1 cellular context compared by ENCODE assay signal in the genomic region with DNA sequence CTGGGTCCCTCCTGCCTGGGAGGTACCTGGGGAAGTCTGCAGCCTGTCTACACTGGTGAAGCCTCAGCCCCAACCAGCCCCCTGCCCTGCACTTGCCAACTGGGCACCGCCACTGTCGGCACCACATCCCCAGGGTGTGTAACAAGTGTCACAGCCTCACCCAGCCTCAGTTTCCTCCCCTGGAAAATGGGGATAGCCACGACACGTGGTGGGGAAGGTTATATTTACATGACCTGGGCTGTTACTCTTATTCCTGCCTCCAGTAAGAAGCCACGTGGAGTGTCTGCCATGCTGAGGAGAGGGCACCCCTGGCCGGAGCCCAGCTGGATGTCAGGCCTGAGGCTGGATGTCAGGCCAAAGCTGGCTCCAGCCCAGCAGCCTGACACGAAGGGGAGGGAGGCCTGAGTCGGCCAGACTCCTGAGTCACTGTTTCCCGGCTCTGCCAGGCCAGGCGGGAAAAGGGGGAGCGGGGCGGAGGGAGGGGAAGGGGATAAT.
TF ChIP-seq lines count a peak whose summit lies in the region.

No MANE protein-coding gene starts in this region.

TF ChIP-seq in K562, 482 proteins besides CTCF, POLR2A, EP300 and RAD21:
- TF ChIP-seq FOSL1 (tag; conservative IDR thresholded peaks at IDR 0.05) (peak; percentile 29; the same call in 1 of the 2 replicates), NFIC (IDR thresholded peaks at IDR 0.05) (peak; percentile 53)
- TF ChIP-seq, protein P1, sequence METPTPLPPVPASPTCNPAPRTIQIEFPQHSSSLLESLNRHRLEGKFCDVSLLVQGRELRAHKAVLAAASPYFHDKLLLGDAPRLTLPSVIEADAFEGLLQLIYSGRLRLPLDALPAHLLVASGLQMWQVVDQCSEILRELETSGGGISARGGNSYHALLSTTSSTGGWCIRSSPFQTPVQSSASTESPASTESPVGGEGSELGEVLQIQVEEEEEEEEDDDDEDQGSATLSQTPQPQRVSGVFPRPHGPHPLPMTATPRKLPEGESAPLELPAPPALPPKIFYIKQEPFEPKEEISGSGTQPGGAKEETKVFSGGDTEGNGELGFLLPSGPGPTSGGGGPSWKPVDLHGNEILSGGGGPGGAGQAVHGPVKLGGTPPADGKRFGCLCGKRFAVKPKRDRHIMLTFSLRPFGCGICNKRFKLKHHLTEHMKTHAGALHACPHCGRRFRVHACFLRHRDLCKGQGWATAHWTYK (CRISPR knock-in tag; IDR thresholded peaks at IDR 0.05) = no peak
TF ChIP-seq in K562: peak in this region for 2.
